Comparison of ENCODE assay signal across 8 cellular contexts in genomic region chrX:11427082-11428033, GRCh38.
DNase-seq lines count a peak whose midpoint lies in the region; ATAC-seq lines count a peak whose summit lies in the region.

No MANE protein-coding gene starts in this region.

- 14% methylated on average over 49 of the region's 72 CpGs for WGBS in mesenchymal stem cell

- no peak overlapping the region for H2AK5ac ChIP-seq in mesenchymal stem cell (ENCODE audit: low read length, severe bottlenecking)

- H3K27me3 ChIP-seq in mesenchymal stem cell (ENCODE audit: control insufficient read depth in 1 of 2, insufficient read depth in 1 of 2, low read length in 2 of 2) (no peaks in the 10 kb centered on the region), Karpas-422 (ENCODE audit: low read length) (0 out of 2 replicates have a peak, but pooled peaks cover 2% of the 10 kb centered on the region)

- H3K9me3 ChIP-seq in mesenchymal stem cell (ENCODE audit: control insufficient read depth, low read length) (no peaks in the 10 kb centered on the region), Karpas-422 (ENCODE audit: low read length) (no peaks in the 10 kb centered on the region)

- H3K18ac ChIP-seq in mesenchymal stem cell (ENCODE audit: low read depth in 1 of 2, low read length in 2 of 2), result peak overlapping the region; percentile 61 to 79

- H3K4me2 ChIP-seq in mesenchymal stem cell (ENCODE audit: low read length, poor library complexity, severe bottlenecking) (peak overlapping the region; percentile 89), Karpas-422 (ENCODE audit: low read depth, low read length, poor library complexity, severe bottlenecking) (no peak overlapping the region)

- no peaks in the 10 kb centered on the region for H4K20me1 ChIP-seq in Karpas-422 (ENCODE audit: insufficient read depth, low read depth, low read length)

- H3K9ac ChIP-seq in mesenchymal stem cell (ENCODE audit: low read length) (peak overlapping the region; percentile 91), Karpas-422 (ENCODE audit: low read length) (no peak overlapping the region)

- ATAC-seq in HG03135 (IDR thresholded peaks at IDR 0.05; ENCODE audit: unreplicated experiment), result no peak

- H3K27ac ChIP-seq in mesenchymal stem cell (ENCODE audit: low read length, poor library complexity, severe bottlenecking), result no peak overlapping the region
- H3K27ac ChIP-seq in Karpas-422 (ENCODE audit: low read length), result no peak overlapping the region

- peak overlapping the region in 1 of 2 experiments; percentile 52 for H3K23ac ChIP-seq in mesenchymal stem cell (ENCODE audit: low read length in 2 of 2)

- H2BK120ac ChIP-seq in mesenchymal stem cell (ENCODE audit: low read depth, low read length), result peak overlapping the region; percentile 34

- H3K9me2 ChIP-seq in Karpas-422 (replicated peaks; ENCODE audit: insufficient read depth, low read length), result no peaks in the 10 kb centered on the region

- H3K79me1 ChIP-seq in mesenchymal stem cell (replicated peaks; ENCODE audit: low read length, poor library complexity, severe bottlenecking), result no peaks in the 10 kb centered on the region

- H2AFZ ChIP-seq in mesenchymal stem cell (ENCODE audit: low read depth, low read length) (no peak overlapping the region), Karpas-422 (ENCODE audit: low read length) (no peak overlapping the region)

- H3K14ac ChIP-seq in mesenchymal stem cell (ENCODE audit: low read length in 2 of 2), result peak overlapping the region in 1 of 2 experiments; percentile 68

- H3K36me3 ChIP-seq in mesenchymal stem cell (ENCODE audit: control insufficient read depth in 1 of 2, insufficient read depth in 2 of 2, low read depth in 1 of 2, low read length in 2 of 2) (no peaks in the 10 kb centered on the region), Karpas-422 (ENCODE audit: insufficient read depth, low read length) (no peaks in the 10 kb centered on the region)

- DNase-seq in Ammon's horn (ENCODE audit: low spot score) (peak; percentile 21), HCEC 1CT (peak; percentile 47), dermis blood vessel endothelial cell (peak; percentile 11), mesenchymal stem cell (no peak), NCI-H2196 treated with DMSO at 0.1 percent for 48 hours (lab: John Stamatoyannopoulos, UW; ENCODE audit: unreplicated experiment) (no peak), Karpas-422 (no peak), SIG-M5 (lab: John Stamatoyannopoulos, UW) (no peak)

- H4K91ac ChIP-seq in mesenchymal stem cell (ENCODE audit: low read length), result peak overlapping the region; percentile 75

- peak overlapping the region; percentile 63 to 83 for H3K4me3 ChIP-seq in mesenchymal stem cell (ENCODE audit: insufficient read depth in 1 of 2, low read depth in 1 of 2, low read length in 2 of 2)
- H3K4me3 ChIP-seq in Karpas-422 (ENCODE audit: low read length), result no peak overlapping the region

- peak overlapping the region; percentile 75 for H4K8ac ChIP-seq in mesenchymal stem cell (ENCODE audit: low read length)

- no peaks in the 10 kb centered on the region for H3K79me2 ChIP-seq in Karpas-422 (ENCODE audit: low read length)

- H3K4me1 ChIP-seq in mesenchymal stem cell (ENCODE audit: control insufficient read depth, insufficient read depth, low read depth, low read length) (peaks cover 6% of the 10 kb centered on the region), Karpas-422 (ENCODE audit: low read length) (no peaks in the 10 kb centered on the region)

- H2BK12ac ChIP-seq in mesenchymal stem cell (ENCODE audit: low read length in 2 of 2), result peak overlapping the region in 1 of 2 experiments; percentile 96

- no peak overlapping the region for H2BK15ac ChIP-seq in mesenchymal stem cell (ENCODE audit: low read depth, poor library complexity, severe bottlenecking)

- H3K4ac ChIP-seq in mesenchymal stem cell (ENCODE audit: low read depth in 1 of 2, low read length in 2 of 2), result peak overlapping the region; percentile 64 to 67

- H2BK5ac ChIP-seq in mesenchymal stem cell (ENCODE audit: low read depth, low read length, poor library complexity, severe bottlenecking), result no peak overlapping the region

Comparison
In these comparisons a context has a peak if more than half of its experiments do, and no peak if none do; other contexts are left out.
1. DNase-seq: peak in Ammon's horn (single experiment), HCEC 1CT (single experiment) and dermis blood vessel endothelial cell (single experiment); none in mesenchymal stem cell (single experiment), NCI-H2196 treated with DMSO at 0.1 percent for 48 hours (single experiment), Karpas-422 (single experiment) and SIG-M5 (single experiment).